30 cellular contexts compared by ENCODE assay signal in genomic region chr1:15748264-15748663, GRCh38. TPM values are rescaled to one million over a fixed set of nuclear protein-coding genes. Genes with fewer than 3 reads are reported as not detected.
"Had no signal": no experiment of that assay in that cellular context is flagged by ENCODE, and none has a peak within 500 bp of the region (broad histone marks: within the 10 kb centered on the region; RNA-seq: fewer than 3 reads in every experiment).

No MANE protein-coding gene starts in this region.

- H3K4me3 ChIP-seq: dorsolateral prefrontal cortex, esophagus squamous epithelium, gastroesophageal sphincter, left ventricle myocardium inferior, lower lobe of right lung, neural progenitor cell, psoas muscle, spleen, thyroid gland, upper lobe of right lung, vagina had no signal

- H3K27ac Mint-ChIP-seq: immature natural killer cell; memory B cell; mesothelial cell of epicardium; natural killer cell; stimulated activated naive B cell treated with anti-CD40 and anti-IgM and Interleukin-4, amounts not matched to agents 10 μg/mL and 1 μg/mL and 100 μg/mL, for 72 hours had no signal

- H3K4me3 Mint-ChIP-seq: immature natural killer cell; memory B cell; mesothelial cell of epicardium; natural killer cell; stimulated activated naive B cell treated with anti-CD40 and anti-IgM and Interleukin-4, amounts not matched to agents 10 μg/mL and 1 μg/mL and 100 μg/mL, for 72 hours had no signal

- H3K9me3 ChIP-seq: esophagus squamous epithelium, gastroesophageal sphincter, left ventricle myocardium inferior, lower lobe of right lung, psoas muscle, spleen, thyroid gland, upper lobe of right lung, vagina had no signal

- H3K4me2 ChIP-seq: neural progenitor cell had no signal

- H3K4me1 ChIP-seq: neural progenitor cell had no signal

- H3K4me1 Mint-ChIP-seq: immature natural killer cell; memory B cell; natural killer cell; stimulated activated naive B cell treated with anti-CD40 and anti-IgM and Interleukin-4, amounts not matched to agents 10 μg/mL and 1 μg/mL and 100 μg/mL, for 72 hours had no signal

- H3K27me3 ChIP-seq: dorsolateral prefrontal cortex, esophagus squamous epithelium, gastroesophageal sphincter, neural progenitor cell, spleen, thyroid gland, upper lobe of right lung, vagina had no signal

- H3K27ac ChIP-seq: epithelial cell of prostate, gastroesophageal sphincter, neural progenitor cell, psoas muscle, thyroid gland, vagina had no signal

- DNase-seq: cortex of kidney; dorsolateral prefrontal cortex; effector CD8-positive, alpha-beta T cell; esophagus squamous epithelium; foreskin fibroblast; immature natural killer cell; left cardiac atrium; left ventricle myocardium inferior; lower lobe of right lung; natural killer cell; psoas muscle; spleen; stimulated activated CD4-positive, alpha-beta T cell treated with anti-CD3 and anti-CD28 coated beads, Interleukin-15, amount 100 ng/mL, for 24 hours; stimulated activated CD4-positive, alpha-beta T cell treated with anti-CD3 and anti-CD28 coated beads, Interleukin-1b, Interleukin-23, amount 100 ng/mL, for 48 hours; stimulated activated CD4-positive, alpha-beta T cell treated with anti-CD3 and anti-CD28 coated beads, Interleukin-4, amount 100 ng/mL, for 24 hours; stimulated activated naive B cell treated with anti-CD40 and anti-IgM and Interleukin-4, amounts not matched to agents 10 μg/mL and 1 μg/mL and 100 μg/mL, for 72 hours; thyroid gland; upper lobe of right lung had no signal

- H3K9ac ChIP-seq: neural progenitor cell had no signal

- H2AFZ ChIP-seq: neural progenitor cell had no signal

- H3K36me3 ChIP-seq: esophagus squamous epithelium, gastroesophageal sphincter, left ventricle myocardium inferior, lower lobe of right lung, neural progenitor cell, spleen, thyroid gland, upper lobe of right lung, vagina had no signal

- H3K36me3 Mint-ChIP-seq: immature natural killer cell; memory B cell; mesothelial cell of epicardium; natural killer cell; neural progenitor cell; stimulated activated naive B cell treated with anti-CD40 and anti-IgM and Interleukin-4, amounts not matched to agents 10 μg/mL and 1 μg/mL and 100 μg/mL, for 72 hours had no signal

- H3K9me3 Mint-ChIP-seq: immature natural killer cell; memory B cell; mesothelial cell of epicardium; natural killer cell; neural progenitor cell; stimulated activated naive B cell treated with anti-CD40 and anti-IgM and Interleukin-4, amounts not matched to agents 10 μg/mL and 1 μg/mL and 100 μg/mL, for 72 hours had no signal

- ATAC-seq: gastroesophageal sphincter; left cardiac atrium; lower lobe of right lung; natural killer cell; sciatic nerve; stimulated activated naive B cell treated with anti-CD40 and anti-IgM and Interleukin-4, amounts not matched to agents 10 μg/mL and 1 μg/mL and 100 μg/mL, for 72 hours; upper lobe of right lung had no signal

RNA-seq across cellular contexts. Expression of gene TMEM82, which starts 6.0 kb away (rescaled TPM):
- total RNA-seq: cerebellum, dorsolateral prefrontal cortex, esophagus squamous epithelium, gastroesophageal sphincter, left cardiac atrium, left ventricle myocardium inferior, lower lobe of right lung, mesothelial cell of epicardium, myocyte, natural killer cell, omental fat pad, psoas muscle, sciatic nerve, skeletal muscle tissue, spleen, thyroid gland, upper lobe of right lung, vagina had no signal
- polyA plus RNA-seq: immature natural killer cell, keratinocyte, psoas muscle, spleen had no signal

RNA-seq across cellular contexts. Expression of gene FBLIM1, which starts 10.3 kb away (rescaled TPM):
- polyA plus RNA-seq: immature natural killer cell had no signal

RNA-seq across cellular contexts. Expression of gene SLC25A34, which starts 12.2 kb away (rescaled TPM):
- polyA plus RNA-seq: immature natural killer cell had no signal
